ENCODE assay signal across 8 cellular contexts in the genomic region with DNA sequence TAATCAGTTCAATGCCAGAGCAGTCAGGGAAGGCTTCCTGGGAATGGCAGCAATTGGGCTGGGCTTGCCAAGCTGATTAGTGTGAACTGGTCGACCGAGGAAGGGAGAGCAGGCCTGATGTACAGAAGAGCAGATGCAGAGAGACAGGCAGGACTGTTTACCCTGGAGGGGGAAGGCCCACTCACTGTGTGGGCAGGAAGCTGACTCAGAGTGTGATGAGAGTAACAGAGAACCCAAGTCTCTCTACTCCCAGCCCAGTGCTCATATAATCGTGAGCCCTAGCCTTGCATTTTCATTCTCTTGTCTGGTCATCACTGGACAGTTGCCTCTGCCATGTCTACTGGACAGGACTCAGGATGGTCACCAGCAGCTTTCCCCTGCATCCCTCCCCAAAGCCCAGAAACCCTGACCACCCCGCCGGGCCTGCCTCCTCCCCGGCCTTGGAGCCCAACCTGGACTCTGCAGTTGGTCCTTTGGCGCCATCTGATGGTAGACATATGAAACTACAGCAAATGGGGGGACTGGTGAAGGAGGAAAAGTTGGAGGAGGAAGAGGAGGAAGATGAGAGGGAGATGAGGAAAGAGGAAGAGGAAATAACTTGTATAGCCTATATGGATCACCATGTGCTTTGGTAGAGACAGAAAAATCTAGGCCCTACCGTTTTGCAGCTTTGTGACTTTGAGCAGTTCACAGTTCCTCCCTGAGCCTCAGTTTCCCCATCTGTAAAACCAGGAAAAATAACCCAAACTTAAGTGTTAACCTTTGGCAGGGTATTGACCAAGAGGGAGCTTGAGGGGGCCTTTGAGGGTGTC. TPM values are rescaled to one million over a fixed set of nuclear protein-coding genes. Genes with fewer than 3 reads are reported as not detected.
DNase-seq lines count a peak whose midpoint lies in the region; ATAC-seq and TF ChIP-seq lines count a peak whose summit lies in the region.

No MANE protein-coding gene starts in this region.

- no peaks in the 10 kb centered on the region for H3K9me3 Mint-ChIP-seq in natural killer cell treated with Interleukin-12 subunit alpha and Interleukin-12 subunit beta and Interleukin-15 and Interleukin-18, amount 100 ng/mL, for 72 hours

- peak; percentile 77 for DNase-seq in AG08396 (ENCODE audit: low spot score)
- peak; percentile 48 to 68 for DNase-seq in NOMO-1 (lab: John Stamatoyannopoulos, UW; ENCODE audit: unreplicated experiment in 2 of 2)
- peak; percentile 42 to 58 (median 45) for DNase-seq in activated CD8-positive, alpha-beta memory T cell treated with anti-CD3 and anti-CD28 coated beads for 48 hours (ENCODE audit: low read depth in 2 of 3, low spot score in 2 of 3)
- peak; percentile 78 for DNase-seq in epithelial cell of esophagus (ENCODE audit: low read depth)
- DNase-seq in natural killer cell treated with Interleukin-12 subunit alpha and Interleukin-12 subunit beta and Interleukin-15 and Interleukin-18, amount 100 ng/mL, for 72 hours (ENCODE audit: low spot score), result peak; percentile 86
- peak; percentile 69 for DNase-seq in testis

- H3K4me3 ChIP-seq in epithelial cell of esophagus (ENCODE audit: low read length) (no peak overlapping the region), testis (no peak overlapping the region)

- ATAC-seq in GM18511 (IDR thresholded peaks at IDR 0.05; ENCODE audit: unreplicated experiment) (peak; percentile 88), HG03135 (IDR thresholded peaks at IDR 0.05; ENCODE audit: unreplicated experiment) (peak; percentile 78)
- peak; percentile 98 to 99 for ATAC-seq in natural killer cell treated with Interleukin-12 subunit alpha and Interleukin-12 subunit beta and Interleukin-15 and Interleukin-18, amount 100 ng/mL, for 72 hours

- H3K27me3 Mint-ChIP-seq in natural killer cell treated with Interleukin-12 subunit alpha and Interleukin-12 subunit beta and Interleukin-15 and Interleukin-18, amount 100 ng/mL, for 72 hours, result peaks cover 18 to 20% of the 10 kb centered on the region in 2 donors

- H3K27ac Mint-ChIP-seq in natural killer cell treated with Interleukin-12 subunit alpha and Interleukin-12 subunit beta and Interleukin-15 and Interleukin-18, amount 100 ng/mL, for 72 hours, result peak overlapping the region; percentile 10 to 17

- no peaks in the 10 kb centered on the region for H3K27me3 ChIP-seq in testis

- H3K36me3 Mint-ChIP-seq in natural killer cell treated with Interleukin-12 subunit alpha and Interleukin-12 subunit beta and Interleukin-15 and Interleukin-18, amount 100 ng/mL, for 72 hours, result no peaks in the 10 kb centered on the region

- H3K4me1 Mint-ChIP-seq in natural killer cell treated with Interleukin-12 subunit alpha and Interleukin-12 subunit beta and Interleukin-15 and Interleukin-18, amount 100 ng/mL, for 72 hours (ENCODE audit: low read depth in 2 of 2), result peaks cover 23 to 26% of the 10 kb centered on the region in 2 donors

- H3K9me3 ChIP-seq in testis, result no peaks in the 10 kb centered on the region

- peak overlapping the region; percentile 58 for H3K4me3 Mint-ChIP-seq in natural killer cell treated with Interleukin-12 subunit alpha and Interleukin-12 subunit beta and Interleukin-15 and Interleukin-18, amount 100 ng/mL, for 72 hours

- H3K27ac ChIP-seq in testis, result no peak overlapping the region

- TF ChIP-seq CTCF in epithelial cell of esophagus (IDR thresholded peaks at IDR 0.05; ENCODE audit: insufficient read depth, low read depth, low read length, missing control alignments), result peak; percentile 96
- peak; percentile 90 to 96 (median 96) for TF ChIP-seq CTCF in testis (IDR thresholded peaks at IDR 0.05)

- intact Hi-C loops in testis (cut with DNase I; ENCODE audit: low total_unique reads), result no loop called here

- H3K4me1 ChIP-seq in testis, result peaks cover 8% of the 10 kb centered on the region

- 11 to 24% methylated on average over 8 of the region's 8 CpGs for WGBS in testis, 2 donors

- no peak for TF ChIP-seq POLR2A in testis (IDR thresholded peaks at IDR 0.05)

- no peaks in the 10 kb centered on the region for H3K36me3 ChIP-seq in testis (ENCODE audit: low read depth, missing control alignments)

RNA-seq across cellular contexts. Expression of gene PRDM11, which starts 43.4 kb away (rescaled TPM):
- 1 to 10 TPM; 3.5 to 6.6 TPM for total RNA-seq in natural killer cell treated with Interleukin-12 subunit alpha and Interleukin-12 subunit beta and Interleukin-15 and Interleukin-18, amount 100 ng/mL, for 72 hours
- 10 to 100 TPM; 13.6 to 15.9 TPM for total RNA-seq in testis
- 6.4 TPM for polyA plus RNA-seq in testis (ENCODE audit: insufficient read depth, low read depth, low replicate concordance)
